ENCODE assay signal across 30 cellular contexts in genomic region chr3:44130249-44130648, GRCh38.
DNase-seq lines count a peak whose midpoint lies in the region; ATAC-seq, FAIRE-seq and TF ChIP-seq lines count a peak whose summit lies in the region.
"Had no signal": no experiment of that assay in that cellular context is flagged by ENCODE, and none has a peak within 500 bp of the region (broad histone marks: within the 10 kb centered on the region; RNA-seq: fewer than 3 reads in every experiment).

No MANE protein-coding gene starts in this region.

- H3K27ac Mint-ChIP-seq in activated CD4-positive, alpha-beta memory T cell treated with anti-CD3 and anti-CD28 coated beads, Interleukin-2, amount 10 ng/mL, durations not matched to agents 7 days and 5 days = no peak overlapping the region
- no peak overlapping the region for H3K27ac Mint-ChIP-seq in activated CD4-positive, alpha-beta memory T cell treated with anti-CD3 and anti-CD28 coated beads for 36 hours
- H3K27ac Mint-ChIP-seq in activated CD8-positive, alpha-beta T cell treated with anti-CD3 and anti-CD28 coated beads for 36 hours = no peak overlapping the region
- no peak overlapping the region for H3K27ac Mint-ChIP-seq in MCF 10A (ENCODE audit: low read depth, unreplicated experiment)
- H3K27ac Mint-ChIP-seq: activated naive CD8-positive, alpha-beta T cell; CD4-positive, CD25-positive, alpha-beta regulatory T cell had no signal

- H3K27me3 Mint-ChIP-seq in activated CD4-positive, alpha-beta memory T cell treated with anti-CD3 and anti-CD28 coated beads, Interleukin-2, amount 10 ng/mL, durations not matched to agents 7 days and 5 days = peaks cover 11% of the 10 kb centered on the region
- peaks cover 6% of the 10 kb centered on the region for H3K27me3 Mint-ChIP-seq in activated CD4-positive, alpha-beta memory T cell treated with anti-CD3 and anti-CD28 coated beads for 36 hours
- H3K27me3 Mint-ChIP-seq in activated CD8-positive, alpha-beta T cell treated with anti-CD3 and anti-CD28 coated beads for 36 hours = peaks cover 11% of the 10 kb centered on the region
- H3K27me3 Mint-ChIP-seq in MCF 10A (ENCODE audit: insufficient read depth, unreplicated experiment) = peaks cover 17% of the 10 kb centered on the region

- no peak for TF ChIP-seq POLR2A in GM12892 (IDR thresholded peaks at IDR 0.05; ENCODE audit: low read depth, low read length)

- H3K4me1 Mint-ChIP-seq in activated CD4-positive, alpha-beta memory T cell treated with anti-CD3 and anti-CD28 coated beads, Interleukin-2, amount 10 ng/mL, durations not matched to agents 7 days and 5 days = peaks cover 13% of the 10 kb centered on the region
- H3K4me1 Mint-ChIP-seq in activated CD4-positive, alpha-beta memory T cell treated with anti-CD3 and anti-CD28 coated beads for 36 hours (ENCODE audit: low read depth) = no peaks in the 10 kb centered on the region
- peaks cover 15% of the 10 kb centered on the region for H3K4me1 Mint-ChIP-seq in activated CD8-positive, alpha-beta T cell treated with anti-CD3 and anti-CD28 coated beads for 36 hours (ENCODE audit: low read depth)
- peaks cover 6% of the 10 kb centered on the region for H3K4me1 Mint-ChIP-seq in MCF 10A (ENCODE audit: insufficient read depth, unreplicated experiment)

- CTCF ChIA-PET in activated CD4-positive, alpha-beta memory T cell treated with anti-CD3 and anti-CD28 coated beads, Interleukin-2, amount 10 ng/mL, durations not matched to agents 7 days and 5 days (lab: Charles Lee) = interaction anchor here (1.6 kb wide), 1 partner anchor 274 kb away, joined by 3 read pairs; no protein-coding TSS in a partner anchor
- CTCF ChIA-PET in activated CD4-positive, alpha-beta memory T cell treated with anti-CD3 and anti-CD28 coated beads for 36 hours (lab: Charles Lee) = interaction anchor here (0.7 kb wide), 1 partner anchor 17 kb away, joined by 3 read pairs; no protein-coding TSS in a partner anchor
- CTCF ChIA-PET in activated CD8-positive, alpha-beta T cell treated with anti-CD3 and anti-CD28 coated beads for 36 hours (lab: Charles Lee) = interaction anchor here (1.0 kb wide), 1 partner anchor 16 kb away, joined by 4 read pairs; no protein-coding TSS in a partner anchor
- CTCF ChIA-PET in MCF 10A (lab: Yijun Ruan, JAX) = no interaction called here

- TF ChIP-seq CTCF in activated CD8-positive, alpha-beta T cell treated with anti-CD3 and anti-CD28 coated beads for 36 hours (IDR thresholded peaks at IDR 0.05) = no peak
- TF ChIP-seq CTCF in MCF 10A (IDR thresholded peaks at IDR 0.05; ENCODE audit: unreplicated experiment) = no peak

- DNase-seq in activated CD4-positive, alpha-beta memory T cell treated with anti-CD3 and anti-CD28 coated beads, Interleukin-2, amount 10 ng/mL, durations not matched to agents 7 days and 5 days = peak; percentile 17
- DNase-seq in activated CD4-positive, alpha-beta memory T cell treated with anti-CD3 and anti-CD28 coated beads for 36 hours = no peak
- no peak for DNase-seq in GM12892 (ENCODE audit: insufficient read length)
- peak; percentile 49 for DNase-seq in activated CD8-positive, alpha-beta T cell treated with anti-CD3 and anti-CD28 coated beads for 36 hours
- no peak for DNase-seq in GM19239 (ENCODE audit: insufficient read length, low spot score)
- DNase-seq in MCF 10A (ENCODE audit: unreplicated experiment) = no peak
- no peak for DNase-seq in NCI-H146 (lab: John Stamatoyannopoulos, UW)
- DNase-seq: activated CD4-positive, alpha-beta T cell treated with anti-CD3 and anti-CD28 coated beads for 1 hour; Calu3; colonic mucosa; DMS79; effector CD8-positive, alpha-beta T cell; GDM1; lower lobe of right lung; midbrain; naive B cell; NCI-H1417; NCI-H2081; NCI-H2227 treated with DMSO at 0.1 percent for 48 hours; NCI-H69; right cardiac atrium; SIG-M5; stimulated activated naive CD4-positive, alpha-beta T cell; testis had no signal

- no peaks in the 10 kb centered on the region for H3K36me3 Mint-ChIP-seq in activated CD4-positive, alpha-beta memory T cell treated with anti-CD3 and anti-CD28 coated beads, Interleukin-2, amount 10 ng/mL, durations not matched to agents 7 days and 5 days (ENCODE audit: low read depth)
- no peaks in the 10 kb centered on the region for H3K36me3 Mint-ChIP-seq in activated CD4-positive, alpha-beta memory T cell treated with anti-CD3 and anti-CD28 coated beads for 36 hours
- H3K36me3 Mint-ChIP-seq in activated CD8-positive, alpha-beta T cell treated with anti-CD3 and anti-CD28 coated beads for 36 hours (ENCODE audit: low read depth) = no peaks in the 10 kb centered on the region
- H3K36me3 Mint-ChIP-seq in MCF 10A (ENCODE audit: insufficient read depth, unreplicated experiment) = no peaks in the 10 kb centered on the region
- H3K36me3 Mint-ChIP-seq: CD4-positive, CD25-positive, alpha-beta regulatory T cell; naive B cell had no signal

- ATAC-seq in HG02798 (IDR thresholded peaks at IDR 0.05; ENCODE audit: poor library complexity, unreplicated experiment) = peak; percentile 49
- peak; percentile 75 for ATAC-seq in activated CD8-positive, alpha-beta T cell treated with anti-CD3 and anti-CD28 coated beads for 36 hours
- ATAC-seq: lower lobe of right lung, Panc1, right cardiac atrium had no signal

- H3K4me3 Mint-ChIP-seq in activated CD4-positive, alpha-beta memory T cell treated with anti-CD3 and anti-CD28 coated beads, Interleukin-2, amount 10 ng/mL, durations not matched to agents 7 days and 5 days = no peak overlapping the region
- H3K4me3 Mint-ChIP-seq in activated CD4-positive, alpha-beta memory T cell treated with anti-CD3 and anti-CD28 coated beads for 36 hours = no peak overlapping the region
- no peak overlapping the region for H3K4me3 Mint-ChIP-seq in activated CD8-positive, alpha-beta T cell treated with anti-CD3 and anti-CD28 coated beads for 36 hours
- H3K4me3 Mint-ChIP-seq in MCF 10A (ENCODE audit: unreplicated experiment) = no peak overlapping the region
- H3K4me3 Mint-ChIP-seq: activated naive CD8-positive, alpha-beta T cell; CD4-positive, CD25-positive, alpha-beta regulatory T cell; naive B cell had no signal

- intact Hi-C loops in activated CD4-positive, alpha-beta memory T cell treated with anti-CD3 and anti-CD28 coated beads for 36 hours (cut with micrococcal nuclease) = no loop called here
- intact Hi-C loops in activated CD8-positive, alpha-beta T cell treated with anti-CD3 and anti-CD28 coated beads for 36 hours (cut with micrococcal nuclease) = no loop called here
- intact Hi-C loops in MCF 10A (cut with micrococcal nuclease) = no loop called here

- POLR2A ChIA-PET in activated CD4-positive, alpha-beta memory T cell treated with anti-CD3 and anti-CD28 coated beads, Interleukin-2, amount 10 ng/mL, durations not matched to agents 7 days and 5 days (lab: Charles Lee) = no interaction called here
- POLR2A ChIA-PET in activated CD4-positive, alpha-beta memory T cell treated with anti-CD3 and anti-CD28 coated beads for 36 hours (lab: Charles Lee) = no interaction called here
- POLR2A ChIA-PET in activated CD8-positive, alpha-beta T cell treated with anti-CD3 and anti-CD28 coated beads for 36 hours (lab: Charles Lee) = interaction anchor here (0.6 kb wide), 1 partner anchor 516 kb away, joined by 3 read pairs; no protein-coding TSS in a partner anchor
- POLR2A ChIA-PET in MCF 10A (lab: Yijun Ruan, JAX) = interaction anchor here (1.6 kb wide), 1 partner anchor 16 kb away, joined by 6 read pairs; no protein-coding TSS in a partner anchor

- BruUV-seq in MCF 10A (replicated peaks; lab: Mats Ljungman, UMichigan) = no TSS peak

- H3K9me3 Mint-ChIP-seq in activated CD4-positive, alpha-beta memory T cell treated with anti-CD3 and anti-CD28 coated beads, Interleukin-2, amount 10 ng/mL, durations not matched to agents 7 days and 5 days = no peaks in the 10 kb centered on the region
- H3K9me3 Mint-ChIP-seq in activated CD4-positive, alpha-beta memory T cell treated with anti-CD3 and anti-CD28 coated beads for 36 hours = no peaks in the 10 kb centered on the region
- H3K9me3 Mint-ChIP-seq in activated CD8-positive, alpha-beta T cell treated with anti-CD3 and anti-CD28 coated beads for 36 hours = no peaks in the 10 kb centered on the region
- H3K9me3 Mint-ChIP-seq in MCF 10A (ENCODE audit: unreplicated experiment) = no peaks in the 10 kb centered on the region
- H3K9me3 Mint-ChIP-seq: CD4-positive, CD25-positive, alpha-beta regulatory T cell; naive B cell had no signal

- peak; percentile 14 for FAIRE-seq in GM12892 (lab: Jason Lieb, UNC)
- no peak for FAIRE-seq in GM19239 (lab: Jason Lieb, UNC)
- FAIRE-seq: A204.1, astrocyte had no signal

Comparison
In these comparisons a context has a peak if more than half of its experiments do, and no peak if none do; other contexts are left out.
1. DNase-seq: peak in activated CD4-positive, alpha-beta memory T cell treated with anti-CD3 and anti-CD28 coated beads, Interleukin-2, amount 10 ng/mL, durations not matched to agents 7 days and 5 days (single experiment) and activated CD8-positive, alpha-beta T cell treated with anti-CD3 and anti-CD28 coated beads for 36 hours (single experiment); none in activated CD4-positive, alpha-beta memory T cell treated with anti-CD3 and anti-CD28 coated beads for 36 hours (single experiment), GM12892 (single experiment), GM19239 (single experiment), MCF 10A (single experiment) and NCI-H146 (single experiment).
2. POLR2A ChIA-PET loops: an anchor here in activated CD8-positive, alpha-beta T cell treated with anti-CD3 and anti-CD28 coated beads for 36 hours (0.6 kb wide) and MCF 10A (1.6 kb wide); none called in activated CD4-positive, alpha-beta memory T cell treated with anti-CD3 and anti-CD28 coated beads, Interleukin-2, amount 10 ng/mL, durations not matched to agents 7 days and 5 days and activated CD4-positive, alpha-beta memory T cell treated with anti-CD3 and anti-CD28 coated beads for 36 hours.